ENCODE assay signal across 8 cellular contexts in genomic region chr13:48059951-48060350, GRCh38. TPM values are rescaled to one million over a fixed set of nuclear protein-coding genes. Genes with fewer than 3 reads are reported as not detected.
DNase-seq lines count a peak whose midpoint lies in the region; ATAC-seq and TF ChIP-seq lines count a peak whose summit lies in the region.
"Not testable (repeated sequence)": the region's sequence is repeated elsewhere in the genome, so short reads cannot be mapped to it uniquely, and the experiment has no call there.

No MANE protein-coding gene starts in this region.

- ATAC-seq in CD8-positive, alpha-beta T cell; activated naive CD4-positive, alpha-beta T cell treated with anti-CD3 and anti-CD28 coated beads, Interleukin-2, amount 50 U/mL, for 72 hours; left lobe of liver; stimulated activated naive CD8-positive, alpha-beta T cell treated with anti-CD3 and anti-CD28 coated beads, Interleukin-15, amount 100 ng/mL, for 72 hours: not testable (repeated sequence)

- TF ChIP-seq CTCF in CD8-positive, alpha-beta T cell (IDR thresholded peaks at IDR 0.05); MCF 10A (IDR thresholded peaks at IDR 0.05; ENCODE audit: unreplicated experiment); nephron progenitor cell (IDR thresholded peaks at IDR 0.05): not testable (repeated sequence)

- not testable (repeated sequence) for H3K27me3 Mint-ChIP-seq in CD8-positive, alpha-beta T cell (ENCODE audit: low read depth); T-helper 2 cell treated with Interferon-gamma antibody and Interleukin-4, amounts not matched to agents 5 μg/mL and 100 μg/mL, for 36 hours (ENCODE audit: low read depth); activated T-cell treated with anti-CD3 and anti-CD28 coated beads, Interleukin-2, amount 50 U/mL, for 24 hours; MCF 10A (ENCODE audit: insufficient read depth, unreplicated experiment); nephron progenitor cell (ENCODE audit: low read depth, poor library complexity); stimulated activated naive CD8-positive, alpha-beta T cell treated with anti-CD3 and anti-CD28 coated beads, Interleukin-15, amount 100 ng/mL, for 72 hours

- peak overlapping the region; percentile 41 for H3K27ac Mint-ChIP-seq in CD8-positive, alpha-beta T cell
- H3K27ac Mint-ChIP-seq in T-helper 2 cell treated with Interferon-gamma antibody and Interleukin-4, amounts not matched to agents 5 μg/mL and 100 μg/mL, for 36 hours = peak overlapping the region; percentile 46
- H3K27ac Mint-ChIP-seq in activated T-cell treated with anti-CD3 and anti-CD28 coated beads, Interleukin-2, amount 50 U/mL, for 24 hours = peak overlapping the region; percentile 8
- peak overlapping the region; percentile 77 to 84 for H3K27ac Mint-ChIP-seq in activated naive CD4-positive, alpha-beta T cell treated with anti-CD3 and anti-CD28 coated beads, Interleukin-2, amount 50 U/mL, for 72 hours
- H3K27ac Mint-ChIP-seq in MCF 10A (ENCODE audit: low read depth, unreplicated experiment) (peak overlapping the region; percentile 0), nephron progenitor cell (peak overlapping the region; percentile 31)
- H3K27ac Mint-ChIP-seq in stimulated activated naive CD8-positive, alpha-beta T cell treated with anti-CD3 and anti-CD28 coated beads, Interleukin-15, amount 100 ng/mL, for 72 hours = peak overlapping the region; percentile 1 to 47

- intact Hi-C loops in CD8-positive, alpha-beta T cell (cut with DNase I, micrococcal nuclease); MCF 10A (cut with micrococcal nuclease): not testable (repeated sequence)

- H3K4me3 ChIP-seq in CD8-positive, alpha-beta T cell (ENCODE audit: low read depth, low read length) = not testable (repeated sequence)

- not testable (repeated sequence) for H3K4me1 Mint-ChIP-seq in CD8-positive, alpha-beta T cell (ENCODE audit: low read depth); T-helper 2 cell treated with Interferon-gamma antibody and Interleukin-4, amounts not matched to agents 5 μg/mL and 100 μg/mL, for 36 hours (ENCODE audit: low read depth); activated T-cell treated with anti-CD3 and anti-CD28 coated beads, Interleukin-2, amount 50 U/mL, for 24 hours (ENCODE audit: low read depth); MCF 10A (ENCODE audit: insufficient read depth, unreplicated experiment); nephron progenitor cell; stimulated activated naive CD8-positive, alpha-beta T cell treated with anti-CD3 and anti-CD28 coated beads, Interleukin-15, amount 100 ng/mL, for 72 hours

- POLR2A ChIA-PET in CD8-positive, alpha-beta T cell (lab: Charles Lee); MCF 10A (lab: Yijun Ruan, JAX): not testable (repeated sequence)

- H3K36me3 Mint-ChIP-seq in CD8-positive, alpha-beta T cell = peaks cover 46% of the 10 kb centered on the region
- H3K36me3 Mint-ChIP-seq in T-helper 2 cell treated with Interferon-gamma antibody and Interleukin-4, amounts not matched to agents 5 μg/mL and 100 μg/mL, for 36 hours (ENCODE audit: low read depth) = peaks cover 13% of the 10 kb centered on the region
- H3K36me3 Mint-ChIP-seq in activated T-cell treated with anti-CD3 and anti-CD28 coated beads, Interleukin-2, amount 50 U/mL, for 24 hours (ENCODE audit: low read depth) = peaks cover 72% of the 10 kb centered on the region
- not testable (repeated sequence) for H3K36me3 Mint-ChIP-seq in activated naive CD4-positive, alpha-beta T cell treated with anti-CD3 and anti-CD28 coated beads, Interleukin-2, amount 50 U/mL, for 72 hours
- H3K36me3 Mint-ChIP-seq in MCF 10A (ENCODE audit: insufficient read depth, unreplicated experiment) (peaks cover 23% of the 10 kb centered on the region), nephron progenitor cell (ENCODE audit: low read depth) (peaks cover 96% of the 10 kb centered on the region)

- BruUV-seq in MCF 10A (replicated peaks; lab: Mats Ljungman, UMichigan) = not testable (repeated sequence)

- H3K4me3 Mint-ChIP-seq in CD8-positive, alpha-beta T cell; T-helper 2 cell treated with Interferon-gamma antibody and Interleukin-4, amounts not matched to agents 5 μg/mL and 100 μg/mL, for 36 hours; activated T-cell treated with anti-CD3 and anti-CD28 coated beads, Interleukin-2, amount 50 U/mL, for 24 hours; MCF 10A (ENCODE audit: unreplicated experiment); nephron progenitor cell; stimulated activated naive CD8-positive, alpha-beta T cell treated with anti-CD3 and anti-CD28 coated beads, Interleukin-15, amount 100 ng/mL, for 72 hours: not testable (repeated sequence)

- H3K4me1 ChIP-seq in CD8-positive, alpha-beta T cell (ENCODE audit: insufficient read depth, low read length) = not testable (repeated sequence)

- H3K9me3 ChIP-seq in CD8-positive, alpha-beta T cell (ENCODE audit: low read length) = not testable (repeated sequence)

- H3K27ac ChIP-seq in CD8-positive, alpha-beta T cell (ENCODE audit: low read depth, low read length) = not testable (repeated sequence)

- CTCF ChIA-PET in CD8-positive, alpha-beta T cell (lab: Charles Lee); MCF 10A (lab: Yijun Ruan, JAX): not testable (repeated sequence)

- not testable (repeated sequence) for H3K27me3 ChIP-seq in CD8-positive, alpha-beta T cell (ENCODE audit: insufficient read depth, low read length)

- H3K36me3 ChIP-seq in CD8-positive, alpha-beta T cell (ENCODE audit: insufficient read depth, low read length) = not testable (repeated sequence)

- not testable (repeated sequence) for DNase-seq in CD8-positive, alpha-beta T cell; T-helper 2 cell treated with Interferon-gamma antibody and Interleukin-4, amounts not matched to agents 5 μg/mL and 100 μg/mL, for 36 hours (ENCODE audit: low spot score); activated T-cell treated with anti-CD3 and anti-CD28 coated beads, Interleukin-2, amount 50 U/mL, for 24 hours; activated naive CD4-positive, alpha-beta T cell treated with anti-CD3 and anti-CD28 coated beads, Interleukin-2, amount 50 U/mL, for 72 hours (ENCODE audit: low spot score in 2 of 2); MCF 10A (ENCODE audit: unreplicated experiment); nephron progenitor cell; stimulated activated naive CD8-positive, alpha-beta T cell treated with anti-CD3 and anti-CD28 coated beads, Interleukin-15, amount 100 ng/mL, for 72 hours
- peak; percentile 50 for DNase-seq in left lobe of liver (ENCODE audit: low spot score)

- H3K9me3 Mint-ChIP-seq in CD8-positive, alpha-beta T cell; T-helper 2 cell treated with Interferon-gamma antibody and Interleukin-4, amounts not matched to agents 5 μg/mL and 100 μg/mL, for 36 hours; activated T-cell treated with anti-CD3 and anti-CD28 coated beads, Interleukin-2, amount 50 U/mL, for 24 hours; activated naive CD4-positive, alpha-beta T cell treated with anti-CD3 and anti-CD28 coated beads, Interleukin-2, amount 50 U/mL, for 72 hours; MCF 10A (ENCODE audit: unreplicated experiment); stimulated activated naive CD8-positive, alpha-beta T cell treated with anti-CD3 and anti-CD28 coated beads, Interleukin-15, amount 100 ng/mL, for 72 hours: not testable (repeated sequence)
- H3K9me3 Mint-ChIP-seq in nephron progenitor cell = peaks cover 49% of the 10 kb centered on the region

RNA-seq across cellular contexts. Expression of gene NUDT15, which starts 22.4 kb away (rescaled TPM):
- total RNA-seq in CD8-positive, alpha-beta T cell = 10 to 100 TPM; 23.8 to 24.9 TPM
- 10 to 100 TPM; 17.2 to 41.8 TPM for total RNA-seq in activated naive CD4-positive, alpha-beta T cell treated with anti-CD3 and anti-CD28 coated beads, Interleukin-2, amount 50 U/mL, for 72 hours
- 12.0 and 21.6 TPM in 2 replicates for total RNA-seq in MCF 10A (2022)
- total RNA-seq in left lobe of liver = 6.2 TPM

RNA-seq across cellular contexts. Expression of gene MED4, which starts 35.0 kb away (rescaled TPM):
- total RNA-seq in CD8-positive, alpha-beta T cell = 10 to 100 TPM; 60.8 to 63.6 TPM
- total RNA-seq in activated naive CD4-positive, alpha-beta T cell treated with anti-CD3 and anti-CD28 coated beads, Interleukin-2, amount 50 U/mL, for 72 hours = 10 to 100 TPM; 51.5 to 70.4 TPM
- total RNA-seq in MCF 10A (2022) (45.2 and 56.5 TPM in 2 replicates), left lobe of liver (14.7 TPM)

RNA-seq across cellular contexts. Expression of gene SUCLA2, which starts 58.9 kb away (rescaled TPM):
- total RNA-seq in CD8-positive, alpha-beta T cell = 10 to 100 TPM; 20.8 to 22.9 TPM
- total RNA-seq in activated naive CD4-positive, alpha-beta T cell treated with anti-CD3 and anti-CD28 coated beads, Interleukin-2, amount 50 U/mL, for 72 hours = 10 to 100 TPM; 50.3 to 61.5 TPM
- total RNA-seq in MCF 10A (2022) = 40.6 and 42.1 TPM in 2 replicates
- total RNA-seq in left lobe of liver = 15.7 TPM

Comparison
In these comparisons a context has a peak if more than half of its experiments do, and no peak if none do; other contexts are left out.
1. H3K27ac Mint-ChIP-seq: peak in every context shown above with its lines; median percentile 80 in activated naive CD4-positive, alpha-beta T cell treated with anti-CD3 and anti-CD28 coated beads, Interleukin-2, amount 50 U/mL, for 72 hours; 46 in T-helper 2 cell treated with Interferon-gamma antibody and Interleukin-4, amounts not matched to agents 5 μg/mL and 100 μg/mL, for 36 hours; 41 in CD8-positive, alpha-beta T cell; 31 in nephron progenitor cell; 24 in stimulated activated naive CD8-positive, alpha-beta T cell treated with anti-CD3 and anti-CD28 coated beads, Interleukin-15, amount 100 ng/mL, for 72 hours; 8 in activated T-cell treated with anti-CD3 and anti-CD28 coated beads, Interleukin-2, amount 50 U/mL, for 24 hours; 0 in MCF 10A.